Comparison of ENCODE assay signal across 8 cellular contexts in the genomic region with DNA sequence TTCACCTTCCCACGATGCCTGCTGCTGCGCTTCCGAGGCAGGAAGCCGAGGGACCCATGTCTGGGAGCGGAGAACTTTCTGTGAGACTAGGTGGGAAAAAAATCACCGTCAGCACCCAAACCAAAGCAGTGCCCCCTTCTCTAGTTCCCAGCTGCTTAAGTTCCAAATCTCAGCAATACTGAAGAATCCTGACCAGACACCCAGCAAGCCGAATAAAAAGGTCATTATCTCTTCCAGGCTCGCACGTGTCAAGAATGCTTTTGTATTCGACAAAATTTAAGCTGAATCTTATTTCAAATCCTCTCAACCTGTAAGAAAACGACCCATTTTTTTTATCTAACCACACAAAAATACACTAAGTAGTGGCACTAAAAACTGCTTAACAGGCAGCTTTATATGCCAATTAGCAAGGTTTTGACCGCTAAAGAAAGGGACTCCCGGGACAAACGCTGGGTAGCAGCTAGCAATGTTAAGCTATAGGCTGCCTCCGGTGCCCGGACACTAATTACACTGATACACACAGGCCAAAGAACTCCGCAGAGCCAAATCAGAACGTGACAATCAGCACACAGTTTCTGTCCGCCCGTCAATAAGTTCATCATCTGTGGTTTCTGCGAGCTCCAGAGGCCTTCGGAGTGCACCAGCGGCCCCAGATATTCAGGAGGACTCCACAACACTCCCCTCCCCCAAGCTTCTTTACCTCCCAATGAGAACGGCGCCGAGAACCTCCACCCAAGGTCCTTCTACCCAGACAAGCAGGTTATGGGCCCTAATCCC. TPM values are rescaled to one million over a fixed set of nuclear protein-coding genes. Genes with fewer than 3 reads are reported as not detected.
A peak's percentile ranks its signal among the peaks of the same experiment; 100 is the strongest.
DNase-seq lines count a peak whose midpoint lies in the region; ATAC-seq lines count a peak whose summit lies in the region.

No MANE protein-coding gene starts in this region.

- peaks cover 2% of the 10 kb centered on the region for H3K9me3 ChIP-seq in trophoblast cell (ENCODE audit: insufficient read depth, low read depth, low read length)

- no peak overlapping the region for H2AFZ ChIP-seq in trophoblast cell (ENCODE audit: insufficient read depth, low read length, poor library complexity)

- peak overlapping the region; percentile 98 for H3K9ac ChIP-seq in trophoblast cell (ENCODE audit: low read length)

- peak overlapping the region; percentile 82 for H3K4me3 ChIP-seq in trophoblast cell (ENCODE audit: low read depth, low read length)

- H2BK120ac ChIP-seq in trophoblast cell (ENCODE audit: insufficient read depth, low read length, poor library complexity) = peak overlapping the region; percentile 65

- H3K27ac ChIP-seq in trophoblast cell (ENCODE audit: low read depth, low read length) = peak overlapping the region; percentile 75

- peaks cover 56% of the 10 kb centered on the region for H3K36me3 Mint-ChIP-seq in activated CD4-positive, alpha-beta memory T cell treated with anti-CD3 and anti-CD28 coated beads for 36 hours

- H4K8ac ChIP-seq in trophoblast cell (ENCODE audit: low read depth, low read length) = peak overlapping the region; percentile 90

- no peaks in the 10 kb centered on the region for H3K27me3 ChIP-seq in trophoblast cell (ENCODE audit: insufficient read depth, low read length)

- DNase-seq in activated CD4-positive, alpha-beta memory T cell treated with anti-CD3 and anti-CD28 coated beads for 36 hours = no peak
- peak; percentile 45 for DNase-seq in glomerular visceral epithelial cell (ENCODE audit: extremely low spot score)
- peak in 1 of 2 donors; percentile 27 for DNase-seq in trophoblast cell
- DNase-seq in SK-N-DZ (ENCODE audit: low spot score) = no peak

- peaks cover 19% of the 10 kb centered on the region for H3K79me2 ChIP-seq in trophoblast cell (ENCODE audit: control insufficient read depth, insufficient read depth, low read length, poor library complexity)

- H4K91ac ChIP-seq in trophoblast cell (ENCODE audit: low read depth, low read length) = peak overlapping the region; percentile 75

- peak overlapping the region; percentile 91 for H2AK5ac ChIP-seq in trophoblast cell (ENCODE audit: low read length)

- no peak overlapping the region for H2BK12ac ChIP-seq in trophoblast cell (ENCODE audit: low read length)

- H3K4me1 Mint-ChIP-seq in activated CD4-positive, alpha-beta memory T cell treated with anti-CD3 and anti-CD28 coated beads for 36 hours (ENCODE audit: low read depth) = peaks cover 38% of the 10 kb centered on the region

- peak overlapping the region; percentile 97 for H3K4ac ChIP-seq in trophoblast cell (ENCODE audit: low read depth, low read length)

- no peaks in the 10 kb centered on the region for H3K27me3 Mint-ChIP-seq in activated CD4-positive, alpha-beta memory T cell treated with anti-CD3 and anti-CD28 coated beads for 36 hours

- H3K79me1 ChIP-seq in trophoblast cell (ENCODE audit: low read length) = peaks cover 12% of the 10 kb centered on the region

- peak overlapping the region; percentile 99 for H3K27ac Mint-ChIP-seq in activated CD4-positive, alpha-beta memory T cell treated with anti-CD3 and anti-CD28 coated beads for 36 hours

- peak overlapping the region; percentile 85 for H3K18ac ChIP-seq in trophoblast cell (ENCODE audit: low read length)

- peak overlapping the region; percentile 87 for H4K12ac ChIP-seq in trophoblast cell (ENCODE audit: low read depth, low read length)

- 100% methylated on average over 1 of the region's 26 CpGs for WGBS in trophoblast cell (ENCODE audit: extremely low coverage, insufficient coverage, insufficient read length)

- H3K4me1 ChIP-seq in trophoblast cell (ENCODE audit: control insufficient read depth in 1 of 2, insufficient read depth in 2 of 2, low read length in 2 of 2) = peaks cover 11 to 12% of the 10 kb centered on the region in 2 experiments

- H2BK5ac ChIP-seq in trophoblast cell (ENCODE audit: low read depth, low read length, poor library complexity) = peak overlapping the region; percentile 85

- POLR2A ChIA-PET in activated CD4-positive, alpha-beta memory T cell treated with anti-CD3 and anti-CD28 coated beads for 36 hours (lab: Charles Lee) = interaction anchor here (0.5 to 5.3 kb wide), 32 partner anchors 8 to 1308 kb away, joined by 3 to 51 read pairs (median 5); a partner anchor contains a TSS

- intact Hi-C loops in activated CD4-positive, alpha-beta memory T cell treated with anti-CD3 and anti-CD28 coated beads for 36 hours (cut with micrococcal nuclease) = loop anchor here (1.0 to 10.0 kb wide), 8 partner anchors 69 to 611 kb away; a partner anchor contains a TSS

- no peak overlapping the region for H3K23ac ChIP-seq in trophoblast cell (ENCODE audit: low read length)

- H3K4me2 ChIP-seq in trophoblast cell (ENCODE audit: low read length) = peak overlapping the region; percentile 90

- peaks cover 37 to 45% of the 10 kb centered on the region in 2 experiments for H3K36me3 ChIP-seq in trophoblast cell (ENCODE audit: control insufficient read depth in 1 of 2, insufficient read depth in 2 of 2, low read length in 2 of 2)

- peak overlapping the region; percentile 80 for H3K14ac ChIP-seq in trophoblast cell (ENCODE audit: low read length)

- ATAC-seq in GM18909 (IDR thresholded peaks at IDR 0.05; ENCODE audit: poor library complexity, unreplicated experiment) (peak; percentile 1), HG03196 (IDR thresholded peaks at IDR 0.05; ENCODE audit: unreplicated experiment) (peak; percentile 13), HG03520 (IDR thresholded peaks at IDR 0.05; ENCODE audit: unreplicated experiment) (no peak), GM18867 (IDR thresholded peaks at IDR 0.05; ENCODE audit: unreplicated experiment) (no peak)

- peak overlapping the region; percentile 100 for H3K4me3 Mint-ChIP-seq in activated CD4-positive, alpha-beta memory T cell treated with anti-CD3 and anti-CD28 coated beads for 36 hours

- no peaks in the 10 kb centered on the region for H3K9me3 Mint-ChIP-seq in activated CD4-positive, alpha-beta memory T cell treated with anti-CD3 and anti-CD28 coated beads for 36 hours

- CTCF ChIA-PET in activated CD4-positive, alpha-beta memory T cell treated with anti-CD3 and anti-CD28 coated beads for 36 hours (lab: Charles Lee) = interaction anchor here (0.6 to 7.0 kb wide), 10 partner anchors 8 to 608 kb away, joined by 3 to 68 read pairs (median 4); a partner anchor contains a TSS

RNA-seq across cellular contexts. Expression of a gene that starts 0.7 kb away (rescaled TPM):
- 1,000 to 10,000 TPM; 2,986 to 3,013 TPM for total RNA-seq in activated CD4-positive, alpha-beta memory T cell treated with anti-CD3 and anti-CD28 coated beads for 36 hours
- 1,456 and 1,519 TPM in 2 replicates for polyA plus RNA-seq in trophoblast cell (2013)
- 2,027 and 2,185 TPM in 2 replicates for polyA plus RNA-seq in SK-N-DZ (2014; cell fraction: cytosol; rRNA removed)
- polyA plus RNA-seq in SK-N-DZ (2014; cell fraction: nucleus; rRNA removed) = 1,397 and 1,558 TPM in 2 replicates

RNA-seq across cellular contexts. Expression of a gene that starts 31.1 kb away (rescaled TPM):
- not detected for total RNA-seq in activated CD4-positive, alpha-beta memory T cell treated with anti-CD3 and anti-CD28 coated beads for 36 hours
- polyA plus RNA-seq in trophoblast cell (2013) = 20.4 and 21.0 TPM in 2 replicates
- polyA plus RNA-seq in SK-N-DZ (2014; cell fraction: cytosol; rRNA removed) = 21.5 and 24.3 TPM in 2 replicates
- polyA plus RNA-seq in SK-N-DZ (2014; cell fraction: nucleus; rRNA removed) = 43.1 and 61.9 TPM in 2 replicates

Comparison
In these comparisons a context has a peak if more than half of its experiments do, and no peak if none do; other contexts are left out.
1. ATAC-seq: peak in GM18909 (single experiment) and HG03196 (single experiment); none in HG03520 (single experiment) and GM18867 (single experiment).